In the genomic region with DNA sequence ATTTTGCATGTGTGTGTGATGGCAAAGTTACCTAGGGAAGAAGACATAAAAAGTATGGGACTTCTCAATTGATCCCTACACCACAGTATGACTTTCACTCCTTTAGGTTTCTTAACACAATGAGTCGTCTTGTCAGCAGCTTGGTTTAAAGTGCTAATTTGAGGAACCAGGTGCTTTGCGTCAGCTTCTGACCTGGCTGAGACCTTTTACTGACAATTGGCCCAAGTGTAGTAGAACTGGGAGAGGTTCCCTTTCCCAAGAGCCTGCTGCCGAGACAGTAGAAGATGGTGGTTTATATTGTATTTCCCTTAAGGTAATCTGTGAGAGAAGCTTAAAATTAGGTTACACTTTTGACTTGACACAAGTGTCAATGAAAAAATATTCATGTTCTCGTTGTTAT, we compare ENCODE assay signal across 2 cellular contexts.
TF ChIP-seq lines count a peak whose summit lies in the region.

No MANE protein-coding gene starts in this region.

TF ChIP-seq in K562, 482 proteins besides CTCF, POLR2A, EP300 and RAD21:
- TF ChIP-seq, protein P1, sequence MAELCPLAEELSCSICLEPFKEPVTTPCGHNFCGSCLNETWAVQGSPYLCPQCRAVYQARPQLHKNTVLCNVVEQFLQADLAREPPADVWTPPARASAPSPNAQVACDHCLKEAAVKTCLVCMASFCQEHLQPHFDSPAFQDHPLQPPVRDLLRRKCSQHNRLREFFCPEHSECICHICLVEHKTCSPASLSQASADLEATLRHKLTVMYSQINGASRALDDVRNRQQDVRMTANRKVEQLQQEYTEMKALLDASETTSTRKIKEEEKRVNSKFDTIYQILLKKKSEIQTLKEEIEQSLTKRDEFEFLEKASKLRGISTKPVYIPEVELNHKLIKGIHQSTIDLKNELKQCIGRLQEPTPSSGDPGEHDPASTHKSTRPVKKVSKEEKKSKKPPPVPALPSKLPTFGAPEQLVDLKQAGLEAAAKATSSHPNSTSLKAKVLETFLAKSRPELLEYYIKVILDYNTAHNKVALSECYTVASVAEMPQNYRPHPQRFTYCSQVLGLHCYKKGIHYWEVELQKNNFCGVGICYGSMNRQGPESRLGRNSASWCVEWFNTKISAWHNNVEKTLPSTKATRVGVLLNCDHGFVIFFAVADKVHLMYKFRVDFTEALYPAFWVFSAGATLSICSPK (IDR thresholded peaks at IDR 0.05; ENCODE audit: borderline replicate concordance): no peak
- TF ChIP-seq KLF6 (CRISPR knock-in tag; IDR thresholded peaks at IDR 0.05; ENCODE audit: borderline replicate concordance) (no peak), BACH1 (tag; IDR thresholded peaks at IDR 0.05) (no peak), ZFP30 (CRISPR knock-in tag; IDR thresholded peaks at IDR 0.05; ENCODE audit: borderline replicate concordance) (no peak)
- TF ChIP-seq, protein P2, sequence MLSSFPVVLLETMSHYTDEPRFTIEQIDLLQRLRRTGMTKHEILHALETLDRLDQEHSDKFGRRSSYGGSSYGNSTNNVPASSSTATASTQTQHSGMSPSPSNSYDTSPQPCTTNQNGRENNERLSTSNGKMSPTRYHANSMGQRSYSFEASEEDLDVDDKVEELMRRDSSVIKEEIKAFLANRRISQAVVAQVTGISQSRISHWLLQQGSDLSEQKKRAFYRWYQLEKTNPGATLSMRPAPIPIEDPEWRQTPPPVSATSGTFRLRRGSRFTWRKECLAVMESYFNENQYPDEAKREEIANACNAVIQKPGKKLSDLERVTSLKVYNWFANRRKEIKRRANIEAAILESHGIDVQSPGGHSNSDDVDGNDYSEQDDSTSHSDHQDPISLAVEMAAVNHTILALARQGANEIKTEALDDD (IDR thresholded peaks at IDR 0.05): 0 out of 2 replicates have a peak, but pooled peaks have one; percentile 18

TF ChIP-seq in SK-N-SH, 30 proteins besides CTCF, POLR2A, EP300 and RAD21:
- TF ChIP-seq YY1 (IDR thresholded peaks at IDR 0.05; ENCODE audit: low read depth): no peak
- TF ChIP-seq CHD2 (IDR thresholded peaks at IDR 0.05; ENCODE audit: low read length, partially characterized antibody): no peak
- no peak for TF ChIP-seq RCOR1 (IDR thresholded peaks at IDR 0.05; ENCODE audit: low read length)
- no peak for TF ChIP-seq NRF1 (IDR thresholded peaks at IDR 0.05; ENCODE audit: low read depth, low read length)
- no peak for TF ChIP-seq NFIC (IDR thresholded peaks at IDR 0.05; ENCODE audit: borderline replicate concordance)
- no peak for TF ChIP-seq FOSL2 (IDR thresholded peaks at IDR 0.05; ENCODE audit: borderline replicate concordance, low read depth)
- TF ChIP-seq, protein P3, sequence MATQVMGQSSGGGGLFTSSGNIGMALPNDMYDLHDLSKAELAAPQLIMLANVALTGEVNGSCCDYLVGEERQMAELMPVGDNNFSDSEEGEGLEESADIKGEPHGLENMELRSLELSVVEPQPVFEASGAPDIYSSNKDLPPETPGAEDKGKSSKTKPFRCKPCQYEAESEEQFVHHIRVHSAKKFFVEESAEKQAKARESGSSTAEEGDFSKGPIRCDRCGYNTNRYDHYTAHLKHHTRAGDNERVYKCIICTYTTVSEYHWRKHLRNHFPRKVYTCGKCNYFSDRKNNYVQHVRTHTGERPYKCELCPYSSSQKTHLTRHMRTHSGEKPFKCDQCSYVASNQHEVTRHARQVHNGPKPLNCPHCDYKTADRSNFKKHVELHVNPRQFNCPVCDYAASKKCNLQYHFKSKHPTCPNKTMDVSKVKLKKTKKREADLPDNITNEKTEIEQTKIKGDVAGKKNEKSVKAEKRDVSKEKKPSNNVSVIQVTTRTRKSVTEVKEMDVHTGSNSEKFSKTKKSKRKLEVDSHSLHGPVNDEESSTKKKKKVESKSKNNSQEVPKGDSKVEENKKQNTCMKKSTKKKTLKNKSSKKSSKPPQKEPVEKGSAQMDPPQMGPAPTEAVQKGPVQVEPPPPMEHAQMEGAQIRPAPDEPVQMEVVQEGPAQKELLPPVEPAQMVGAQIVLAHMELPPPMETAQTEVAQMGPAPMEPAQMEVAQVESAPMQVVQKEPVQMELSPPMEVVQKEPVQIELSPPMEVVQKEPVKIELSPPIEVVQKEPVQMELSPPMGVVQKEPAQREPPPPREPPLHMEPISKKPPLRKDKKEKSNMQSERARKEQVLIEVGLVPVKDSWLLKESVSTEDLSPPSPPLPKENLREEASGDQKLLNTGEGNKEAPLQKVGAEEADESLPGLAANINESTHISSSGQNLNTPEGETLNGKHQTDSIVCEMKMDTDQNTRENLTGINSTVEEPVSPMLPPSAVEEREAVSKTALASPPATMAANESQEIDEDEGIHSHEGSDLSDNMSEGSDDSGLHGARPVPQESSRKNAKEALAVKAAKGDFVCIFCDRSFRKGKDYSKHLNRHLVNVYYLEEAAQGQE (IDR thresholded peaks at IDR 0.05; ENCODE audit: low read depth, low read length): no peak
- no peak for TF ChIP-seq TAF1 (IDR thresholded peaks at IDR 0.05; ENCODE audit: borderline replicate concordance, low read depth, low read length)
- TF ChIP-seq GATA2 (CRISPR knock-in tag; IDR thresholded peaks at IDR 0.05): no peak
- no peak for TF ChIP-seq FOXM1 (IDR thresholded peaks at IDR 0.05; ENCODE audit: low read depth)
- TF ChIP-seq MXI1 (IDR thresholded peaks at IDR 0.05; ENCODE audit: low read depth, low read length): no peak
- TF ChIP-seq POLR2AphosphoS5 (IDR thresholded peaks at IDR 0.05; ENCODE audit: low read depth, low read length): no peak
- TF ChIP-seq, protein P4, sequence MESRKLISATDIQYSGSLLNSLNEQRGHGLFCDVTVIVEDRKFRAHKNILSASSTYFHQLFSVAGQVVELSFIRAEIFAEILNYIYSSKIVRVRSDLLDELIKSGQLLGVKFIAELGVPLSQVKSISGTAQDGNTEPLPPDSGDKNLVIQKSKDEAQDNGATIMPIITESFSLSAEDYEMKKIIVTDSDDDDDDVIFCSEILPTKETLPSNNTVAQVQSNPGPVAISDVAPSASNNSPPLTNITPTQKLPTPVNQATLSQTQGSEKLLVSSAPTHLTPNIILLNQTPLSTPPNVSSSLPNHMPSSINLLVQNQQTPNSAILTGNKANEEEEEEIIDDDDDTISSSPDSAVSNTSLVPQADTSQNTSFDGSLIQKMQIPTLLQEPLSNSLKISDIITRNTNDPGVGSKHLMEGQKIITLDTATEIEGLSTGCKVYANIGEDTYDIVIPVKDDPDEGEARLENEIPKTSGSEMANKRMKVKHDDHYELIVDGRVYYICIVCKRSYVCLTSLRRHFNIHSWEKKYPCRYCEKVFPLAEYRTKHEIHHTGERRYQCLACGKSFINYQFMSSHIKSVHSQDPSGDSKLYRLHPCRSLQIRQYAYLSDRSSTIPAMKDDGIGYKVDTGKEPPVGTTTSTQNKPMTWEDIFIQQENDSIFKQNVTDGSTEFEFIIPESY (IDR thresholded peaks at IDR 0.05; ENCODE audit: borderline replicate concordance, low read depth): no peak
- TF ChIP-seq, protein P5, sequence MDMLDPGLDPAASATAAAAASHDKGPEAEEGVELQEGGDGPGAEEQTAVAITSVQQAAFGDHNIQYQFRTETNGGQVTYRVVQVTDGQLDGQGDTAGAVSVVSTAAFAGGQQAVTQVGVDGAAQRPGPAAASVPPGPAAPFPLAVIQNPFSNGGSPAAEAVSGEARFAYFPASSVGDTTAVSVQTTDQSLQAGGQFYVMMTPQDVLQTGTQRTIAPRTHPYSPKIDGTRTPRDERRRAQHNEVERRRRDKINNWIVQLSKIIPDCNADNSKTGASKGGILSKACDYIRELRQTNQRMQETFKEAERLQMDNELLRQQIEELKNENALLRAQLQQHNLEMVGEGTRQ (IDR thresholded peaks at IDR 0.05; ENCODE audit: borderline replicate concordance, low read depth, low read length): no peak
- TF ChIP-seq FOXJ3 (CRISPR knock-in tag; IDR thresholded peaks at IDR 0.05): no peak
- TF ChIP-seq, protein P6, sequence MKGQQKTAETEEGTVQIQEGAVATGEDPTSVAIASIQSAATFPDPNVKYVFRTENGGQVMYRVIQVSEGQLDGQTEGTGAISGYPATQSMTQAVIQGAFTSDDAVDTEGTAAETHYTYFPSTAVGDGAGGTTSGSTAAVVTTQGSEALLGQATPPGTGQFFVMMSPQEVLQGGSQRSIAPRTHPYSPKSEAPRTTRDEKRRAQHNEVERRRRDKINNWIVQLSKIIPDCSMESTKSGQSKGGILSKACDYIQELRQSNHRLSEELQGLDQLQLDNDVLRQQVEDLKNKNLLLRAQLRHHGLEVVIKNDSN (IDR thresholded peaks at IDR 0.05; ENCODE audit: borderline replicate concordance, low read depth): no peak
- TF ChIP-seq SMC3 (IDR thresholded peaks at IDR 0.05; ENCODE audit: low read depth, low read length): no peak
